8 cellular contexts compared by ENCODE assay signal in genomic region chr1:110207831-110208230, GRCh38. TPM values are rescaled to one million over a fixed set of nuclear protein-coding genes. Genes with fewer than 3 reads are reported as not detected.
DNase-seq lines count a peak whose midpoint lies in the region; ATAC-seq and TF ChIP-seq lines count a peak whose summit lies in the region.

No MANE protein-coding gene starts in this region.

- H3K18ac ChIP-seq in mesenchymal stem cell (ENCODE audit: low read depth in 1 of 2, low read length in 2 of 2), result no peak overlapping the region

- H3K23ac ChIP-seq in mesenchymal stem cell (ENCODE audit: low read length in 2 of 2), result no peak overlapping the region

- intact Hi-C loops in activated CD4-positive, alpha-beta memory T cell treated with anti-CD3 and anti-CD28 coated beads for 36 hours (cut with micrococcal nuclease), result loop anchor here (1.0 to 2.0 kb wide), 3 partner anchors 55 to 252 kb away; no protein-coding TSS in a partner anchor
- intact Hi-C loops in dorsolateral prefrontal cortex (cut with DNase I), result loop anchor here (1.0 to 5.0 kb wide), 4 partner anchors 103 to 289 kb away; partner anchors contain the start of gene LAMTOR5 (in 1 of the 2)

- H2BK12ac ChIP-seq in mesenchymal stem cell (ENCODE audit: low read length in 2 of 2), result no peak overlapping the region

- H3K36me3 ChIP-seq in mesenchymal stem cell (ENCODE audit: control insufficient read depth in 1 of 2, insufficient read depth in 2 of 2, low read depth in 1 of 2, low read length in 2 of 2), result peaks cover 0 to 2% of the 10 kb centered on the region in 2 experiments

- no peak overlapping the region for H2AFZ ChIP-seq in mesenchymal stem cell (ENCODE audit: low read depth, low read length)

- no peak overlapping the region for H3K4ac ChIP-seq in mesenchymal stem cell (ENCODE audit: low read depth in 1 of 2, low read length in 2 of 2)

- CTCF ChIA-PET in activated CD4-positive, alpha-beta memory T cell treated with anti-CD3 and anti-CD28 coated beads for 36 hours (lab: Charles Lee), result interaction anchor here (0.5 to 19.7 kb wide), 68 partner anchors 8 to 579 kb away, joined by 3 to 920 read pairs (median 5); partner anchors contain the start of genes LAMTOR5 and RBM15

- no peak overlapping the region for H3K4me3 ChIP-seq in dorsolateral prefrontal cortex
- no peak overlapping the region for H3K4me3 ChIP-seq in mesenchymal stem cell (ENCODE audit: insufficient read depth in 1 of 2, low read depth in 1 of 2, low read length in 2 of 2)

- H3K4me2 ChIP-seq in mesenchymal stem cell (ENCODE audit: low read length, poor library complexity, severe bottlenecking), result no peak overlapping the region

- no peak overlapping the region for H2BK5ac ChIP-seq in mesenchymal stem cell (ENCODE audit: low read depth, low read length, poor library complexity, severe bottlenecking)

- WGBS in mesenchymal stem cell, result 25% methylated on average over 5 of the region's 5 CpGs

- H3K27me3 Mint-ChIP-seq in activated CD4-positive, alpha-beta memory T cell treated with anti-CD3 and anti-CD28 coated beads for 36 hours, result no peaks in the 10 kb centered on the region

- no peak overlapping the region for H3K27ac Mint-ChIP-seq in activated CD4-positive, alpha-beta memory T cell treated with anti-CD3 and anti-CD28 coated beads for 36 hours

- POLR2A ChIA-PET in activated CD4-positive, alpha-beta memory T cell treated with anti-CD3 and anti-CD28 coated beads for 36 hours (lab: Charles Lee), result interaction anchor here (0.7 to 3.1 kb wide), 6 partner anchors 103 to 305 kb away, joined by 3 to 9 read pairs (median 4); no protein-coding TSS in a partner anchor

- DNase-seq in A172 (ENCODE audit: low spot score) (peak; percentile 23), NCI-H460 (ENCODE audit: extremely low read depth, low read depth) (peak; percentile 36), dorsolateral prefrontal cortex (peak in 9 of 10 donors; percentile 53 to 83 (median 69)), mesenchymal stem cell (peak; percentile 52)
- peak; percentile 84 for DNase-seq in activated CD4-positive, alpha-beta memory T cell treated with anti-CD3 and anti-CD28 coated beads for 36 hours
- DNase-seq in stimulated activated CD8-positive, alpha-beta memory T cell treated with anti-CD3 and anti-CD28 coated beads, Interleukin-4, amount 100 ng/mL, for 24 hours (ENCODE audit: low read depth), result peak; percentile 69

- no peak overlapping the region for H3K14ac ChIP-seq in mesenchymal stem cell (ENCODE audit: low read length in 2 of 2)

- no peak overlapping the region for H3K9ac ChIP-seq in mesenchymal stem cell (ENCODE audit: low read length)

- H2BK15ac ChIP-seq in mesenchymal stem cell (ENCODE audit: low read depth, poor library complexity, severe bottlenecking), result no peak overlapping the region

- TF ChIP-seq CTCF in GM12873 (IDR thresholded peaks at IDR 0.05; ENCODE audit: insufficient read depth, low read depth, low read length, missing control alignments) (peak; percentile 93), dorsolateral prefrontal cortex (IDR thresholded peaks at IDR 0.05 in 54 of 56, conservative IDR thresholded peaks at IDR 0.05 in 2 of 56; ENCODE audit: low read depth in 1 of 56, partially characterized antibody in 56 of 56) (peak; percentile 68 to 96 (median 90))

- H3K9me3 ChIP-seq in mesenchymal stem cell (ENCODE audit: control insufficient read depth, low read length), result no peaks in the 10 kb centered on the region

- no peak overlapping the region for H4K8ac ChIP-seq in mesenchymal stem cell (ENCODE audit: low read length)

- peaks cover 4% of the 10 kb centered on the region for H3K36me3 Mint-ChIP-seq in activated CD4-positive, alpha-beta memory T cell treated with anti-CD3 and anti-CD28 coated beads for 36 hours

- no peaks in the 10 kb centered on the region for H3K9me3 Mint-ChIP-seq in activated CD4-positive, alpha-beta memory T cell treated with anti-CD3 and anti-CD28 coated beads for 36 hours

- H3K27ac ChIP-seq in dorsolateral prefrontal cortex, result peak overlapping the region in 20 of 59 donors; percentile 13 to 89 (median 30)
- H3K27ac ChIP-seq in mesenchymal stem cell (ENCODE audit: low read length, poor library complexity, severe bottlenecking), result no peak overlapping the region

- H3K79me1 ChIP-seq in mesenchymal stem cell (replicated peaks; ENCODE audit: low read length, poor library complexity, severe bottlenecking), result no peaks in the 10 kb centered on the region

- H4K91ac ChIP-seq in mesenchymal stem cell (ENCODE audit: low read length), result no peak overlapping the region

- peaks cover 21% of the 10 kb centered on the region for H3K4me1 ChIP-seq in mesenchymal stem cell (ENCODE audit: control insufficient read depth, insufficient read depth, low read depth, low read length)

- peaks cover 36% of the 10 kb centered on the region for H3K4me1 Mint-ChIP-seq in activated CD4-positive, alpha-beta memory T cell treated with anti-CD3 and anti-CD28 coated beads for 36 hours (ENCODE audit: low read depth)

- no peak overlapping the region for H3K4me3 Mint-ChIP-seq in activated CD4-positive, alpha-beta memory T cell treated with anti-CD3 and anti-CD28 coated beads for 36 hours

- H2BK120ac ChIP-seq in mesenchymal stem cell (ENCODE audit: low read depth, low read length), result no peak overlapping the region

- ATAC-seq in GM18867 (IDR thresholded peaks at IDR 0.05; ENCODE audit: unreplicated experiment), result no peak

- H3K27me3 ChIP-seq in dorsolateral prefrontal cortex (peaks cover 0 to 9% (median 0%) of the 10 kb centered on the region in 45 donors), mesenchymal stem cell (ENCODE audit: control insufficient read depth in 1 of 2, insufficient read depth in 1 of 2, low read length in 2 of 2) (peaks cover 3 to 60% of the 10 kb centered on the region in 2 experiments)

- H2AK5ac ChIP-seq in mesenchymal stem cell (ENCODE audit: low read length, severe bottlenecking), result no peak overlapping the region

RNA-seq across cellular contexts. Expression of gene KCNC4, which starts 2.3 kb away (rescaled TPM):
- total RNA-seq in A172 (2014; rRNA removed; shearing (Covaris generic)), result 0.86 and 1.2 TPM in 2 replicates
- total RNA-seq in NCI-H460 (2014; rRNA removed; shearing (Covaris generic)), result 1.3 and 1.8 TPM in 2 replicates
- polyA plus RNA-seq in NCI-H460 (2014; cell fraction: nucleus; rRNA removed), result 2.9 and 3.7 TPM in 2 replicates
- 10 to 100 TPM; 15.0 to 15.1 TPM for total RNA-seq in activated CD4-positive, alpha-beta memory T cell treated with anti-CD3 and anti-CD28 coated beads for 36 hours
- 10 to 100 TPM; 16.2 to 73.4 (median 46.6) TPM for total RNA-seq in dorsolateral prefrontal cortex
- polyA plus RNA-seq in mesenchymal stem cell (2013, experiment 1 of 2), result 0.17 TPM
- polyA plus RNA-seq in mesenchymal stem cell (2013, experiment 2 of 2), result 0.23 TPM

RNA-seq across cellular contexts. Expression of gene SLC6A17, which starts 57.5 kb away (rescaled TPM):
- 0.33 and 0.34 TPM in 2 replicates for total RNA-seq in A172 (2014; rRNA removed; shearing (Covaris generic))
- not detected in 2 replicates for total RNA-seq in NCI-H460 (2014; rRNA removed; shearing (Covaris generic))
- polyA plus RNA-seq in NCI-H460 (2014; cell fraction: nucleus; rRNA removed), result not detected in 2 replicates
- total RNA-seq in activated CD4-positive, alpha-beta memory T cell treated with anti-CD3 and anti-CD28 coated beads for 36 hours, result under 1 TPM; 0.02 to 0.07 TPM
- total RNA-seq in dorsolateral prefrontal cortex, result 100 to 1,000 TPM in 89 of 120 experiments, 10 to 100 TPM in 31; 37.5 to 182 (median 122) TPM
- 0.04 TPM for polyA plus RNA-seq in mesenchymal stem cell (2013, experiment 1 of 2)
- 0.04 TPM for polyA plus RNA-seq in mesenchymal stem cell (2013, experiment 2 of 2)

Comparison
In these comparisons a context has a peak if more than half of its experiments do, and no peak if none do; other contexts are left out.
1. DNase-seq: peak in every context shown above with its lines; median percentile 84 in activated CD4-positive, alpha-beta memory T cell treated with anti-CD3 and anti-CD28 coated beads for 36 hours; 69 in dorsolateral prefrontal cortex; 69 in stimulated activated CD8-positive, alpha-beta memory T cell treated with anti-CD3 and anti-CD28 coated beads, Interleukin-4, amount 100 ng/mL, for 24 hours; 52 in mesenchymal stem cell; 36 in NCI-H460; 23 in A172.
2. RNA of gene SLC6A17, which starts 57.5 kb away (total RNA-seq): 37.5 to 182 TPM in dorsolateral prefrontal cortex; 0.33 to 0.34 TPM in A172, 0.02 to 0.07 TPM in activated CD4-positive, alpha-beta memory T cell treated with anti-CD3 and anti-CD28 coated beads for 36 hours and not detected in NCI-H460; every median in the first group is over 10 times any median in the second.